Comparison of ENCODE assay signal across 8 cellular contexts in genomic region chr11:18321622-18321990, GRCh38. TPM values are rescaled to one million over a fixed set of nuclear protein-coding genes. Genes with fewer than 3 reads are reported as not detected.
DNase-seq lines count a peak whose midpoint lies in the region; ATAC-seq and TF ChIP-seq lines count a peak whose summit lies in the region.

No MANE protein-coding gene starts in this region.

- peaks cover 58% of the 10 kb centered on the region for H3K4me1 Mint-ChIP-seq in mesothelial cell of epicardium

- in situ Hi-C loops in mammary epithelial cell (cut with MboI; ENCODE audit: low sequenced_read_pairs in 2 of 2) = no loop called here

- WGBS in mammary epithelial cell (ENCODE audit: low coverage, missing lambda C conversion rate) = 0% methylated on average over 3 of the region's 3 CpGs

- H3K4me3 ChIP-seq in MG63 = peak overlapping the region; percentile 85
- H3K4me3 ChIP-seq in mammary epithelial cell (replicated peaks in 1 of 3; ENCODE audit: insufficient read depth in 1 of 3, low read depth in 2 of 3, low read length in 3 of 3) = peak overlapping the region; percentile 78 to 98 (median 94)

- H3K36me3 Mint-ChIP-seq in mesothelial cell of epicardium = peaks cover 6% of the 10 kb centered on the region

- H3K79me2 ChIP-seq in mammary epithelial cell (ENCODE audit: insufficient read depth, low read length) = peaks cover 95% of the 10 kb centered on the region

- peak overlapping the region; percentile 97 for H3K9ac ChIP-seq in mammary epithelial cell (ENCODE audit: insufficient read depth, low read length)

- H4K20me1 ChIP-seq in mammary epithelial cell (ENCODE audit: insufficient read depth, low read length) = no peaks in the 10 kb centered on the region

- H3K27ac Mint-ChIP-seq in mesothelial cell of epicardium = peak overlapping the region; percentile 100

- peak overlapping the region; percentile 96 for H3K4me2 ChIP-seq in mammary epithelial cell (ENCODE audit: insufficient read depth, low read depth, low read length)

- peaks cover 8% of the 10 kb centered on the region; the same call in 1 of the 2 replicates for H3K36me3 ChIP-seq in MG63
- peaks cover 3% of the 10 kb centered on the region for H3K36me3 ChIP-seq in mammary epithelial cell (ENCODE audit: insufficient read depth, low read length)

- peak overlapping the region; percentile 97 for H2AFZ ChIP-seq in mammary epithelial cell (ENCODE audit: low read depth, low read length)

- TF ChIP-seq CTCF in mammary epithelial cell (conservative IDR thresholded peaks at IDR 0.05 in 1 of 2, IDR thresholded peaks at IDR 0.05 in 1 of 2; ENCODE audit: extremely low read depth in 1 of 2, insufficient read depth in 1 of 2, low read depth in 1 of 2, low read length in 2 of 2) = no peak
- no peak for TF ChIP-seq CTCF in mesothelial cell of epicardium (IDR thresholded peaks at IDR 0.05; ENCODE audit: unreplicated experiment)

- H3K4me1 ChIP-seq in mammary epithelial cell (ENCODE audit: insufficient read depth, low read length) = peaks cover 31% of the 10 kb centered on the region

- dilution Hi-C loops in mammary epithelial cell (cut with HindIII; ENCODE audit: low sequenced_read_pairs) = no loop called here

- DNase-seq in CD1c-positive myeloid dendritic cell (ENCODE audit: extremely low spot score) (peak; percentile 61), MG63 (no peak), mammary epithelial cell (peak; percentile 20), mesothelial cell of epicardium (ENCODE audit: low spot score in 2 of 2, unreplicated experiment in 2 of 2) (no peak), midbrain (lab: John Stamatoyannopoulos, UW) (no peak), RPMI8226 (no peak), mesenteric fat pad (ENCODE audit: low spot score) (no peak)

- H3K9me3 Mint-ChIP-seq in mesothelial cell of epicardium = no peaks in the 10 kb centered on the region

- BruUV-seq in mammary epithelial cell (replicated peaks; lab: Mats Ljungman, UMichigan) = TSS peak; percentile 76

- H3K9me3 ChIP-seq in MG63 (no peaks in the 10 kb centered on the region), mammary epithelial cell (replicated peaks; ENCODE audit: insufficient read depth, low read length) (no peaks in the 10 kb centered on the region)

- H3K4me3 Mint-ChIP-seq in mesothelial cell of epicardium = peak overlapping the region; percentile 91

- CTCF ChIA-PET in mammary epithelial cell (lab: Charles Lee; ENCODE audit: low non-redundant PET) = interaction anchor here (0.6 kb wide), 1 partner anchor 330 kb away, joined by 3 read pairs; no protein-coding TSS in a partner anchor

- H3K27me3 Mint-ChIP-seq in mesothelial cell of epicardium (ENCODE audit: low read depth) = no peaks in the 10 kb centered on the region

- H3K27ac ChIP-seq in mammary epithelial cell (ENCODE audit: insufficient read depth, low read depth, low read length) = peak overlapping the region; percentile 93

- H3K27me3 ChIP-seq in MG63 (no peaks in the 10 kb centered on the region), mammary epithelial cell (ENCODE audit: insufficient read depth, low read length) (no peaks in the 10 kb centered on the region)

- intact Hi-C loops in mammary epithelial cell (cut with micrococcal nuclease) = loop anchor here (5.0 to 10.0 kb wide), 3 partner anchors 79 to 441 kb away; no protein-coding TSS in a partner anchor

- peak; percentile 4 for ATAC-seq in GM21390 (IDR thresholded peaks at IDR 0.05; ENCODE audit: unreplicated experiment)

RNA-seq across cellular contexts. Expression of gene HPS5, which starts 0.3 kb away (rescaled TPM):
- total RNA-seq in MG63 (2014; rRNA removed; shearing (Covaris generic); ENCODE audit: low replicate concordance) = 13.2 and 41.2 TPM in 2 replicates
- total RNA-seq in mammary epithelial cell (100 to 1,000 TPM in 1 of 2 donors, 10 to 100 TPM in 1; 34.2 to 108 TPM), mesothelial cell of epicardium (19.6 to 21.5 TPM (median 21.4 TPM) in 3 replicates), mesenteric fat pad (26.4 TPM)
- polyA plus RNA-seq in mammary epithelial cell = 16.5 TPM
- 14.4 TPM for polyA minus RNA-seq in mammary epithelial cell

RNA-seq across cellular contexts. Expression of gene GTF2H1, which starts 0.8 kb away (rescaled TPM):
- total RNA-seq in MG63 (2014; rRNA removed; shearing (Covaris generic); ENCODE audit: low replicate concordance) = 46.7 and 60.7 TPM in 2 replicates
- 10 to 100 TPM; 67.5 to 98.9 TPM for total RNA-seq in mammary epithelial cell
- polyA plus RNA-seq in mammary epithelial cell = 39.2 TPM
- polyA minus RNA-seq in mammary epithelial cell = 10.6 TPM
- total RNA-seq in mesothelial cell of epicardium = 45.9 to 47.8 TPM (median 46.2 TPM) in 3 replicates
- total RNA-seq in mesenteric fat pad = 43.5 TPM

RNA-seq across cellular contexts. Expression of gene SAA1, which starts 55.5 kb away (rescaled TPM):
- not detected in 2 replicates for total RNA-seq in MG63 (2014; rRNA removed; shearing (Covaris generic); ENCODE audit: low replicate concordance)
- total RNA-seq in mammary epithelial cell (100 to 1,000 TPM in 1 of 2 donors, 10 to 100 TPM in 1; 18.2 to 169 TPM), mesothelial cell of epicardium (not detected in 3 replicates), mesenteric fat pad (5,251 TPM)
- 113 TPM for polyA plus RNA-seq in mammary epithelial cell
- polyA minus RNA-seq in mammary epithelial cell = 140 TPM

Comparison
In these comparisons a context has a peak if more than half of its experiments do, and no peak if none do; other contexts are left out.
1. DNase-seq: peak in CD1c-positive myeloid dendritic cell (single experiment) and mammary epithelial cell (single experiment); none in MG63 (single experiment), mesothelial cell of epicardium (0 of 2), midbrain (single experiment), RPMI8226 (single experiment) and mesenteric fat pad (single experiment).
2. RNA of gene SAA1, which starts 55.5 kb away (total RNA-seq): 5,251 TPM in mesenteric fat pad (single experiment); 18.2 to 169 TPM in mammary epithelial cell, not detected in MG63 and not detected in mesothelial cell of epicardium; every median in the first group is over 10 times any median in the second.